ENCODE assay signal across 30 cellular contexts in genomic region chr15:92346063-92346462, GRCh38.
"Had no signal": no experiment of that assay in that cellular context is flagged by ENCODE, and none has a peak within 500 bp of the region (broad histone marks: within the 10 kb centered on the region; RNA-seq: fewer than 3 reads in every experiment).

No MANE protein-coding gene starts in this region.

- DNase-seq: activated B cell treated with CpG ODN at 0.5 μM for 24 hours; activated CD4-positive, alpha-beta memory T cell treated with anti-CD3 and anti-CD28 coated beads, Interleukin-2, amount 10 ng/mL, durations not matched to agents 7 days and 5 days; activated CD4-positive, alpha-beta T cell treated with anti-CD3 and anti-CD28 coated beads for 1 hour; activated CD4-positive, alpha-beta T cell treated with anti-CD3 and anti-CD28 coated beads for 36 hours; activated CD4-positive, alpha-beta T cell treated with anti-CD3 and anti-CD28 coated beads for 48 hours; activated CD4-positive, alpha-beta T cell treated with anti-CD3 and anti-CD28 coated beads, Interleukin-2, amount 10 ng/mL, durations not matched to agents 7 days and 5 days; activated CD4-positive, alpha-beta T cell treated with anti-CD3 and anti-CD28 coated beads, Interleukin-2, amount 50 U/mL, for 48 hours; activated CD8-positive, alpha-beta memory T cell treated with anti-CD3 and anti-CD28 coated beads for 24 hours; activated CD8-positive, alpha-beta memory T cell treated with anti-CD3 and anti-CD28 coated beads, Interleukin-2, amount 10 ng/mL, durations not matched to agents 7 days and 5 days; activated CD8-positive, alpha-beta memory T cell treated with anti-CD3 and anti-CD28 coated beads, Interleukin-2, amount 50 U/mL, for 48 hours; activated CD8-positive, alpha-beta T cell treated with anti-CD3 and anti-CD28 coated beads, Interleukin-2, amount 10 ng/mL, durations not matched to agents 7 days and 5 days; activated effector memory CD4-positive, alpha-beta T cell treated with Interleukin-2 at 50 U/mL for 16 hours; activated gamma-delta T cell; activated naive CD4-positive, alpha-beta T cell treated with anti-CD3 and anti-CD28 coated beads, Interleukin-2, amount 10 ng/mL, durations not matched to agents 7 days and 5 days; activated naive CD4-positive, alpha-beta T cell treated with Interleukin-2 at 50 U/mL for 16 hours; activated naive CD8-positive, alpha-beta T cell treated with anti-CD3 and anti-CD28 coated beads, Interleukin-2, amount 10 ng/mL, durations not matched to agents 7 days and 5 days; activated naive CD8-positive, alpha-beta T cell treated with anti-CD3 and anti-CD28 coated beads, Interleukin-2, amount 50 U/mL, for 24 hours; activated T-cell treated with anti-CD3 and anti-CD28 coated beads, Interleukin-2, amount 50 U/mL, for 24 hours; activated T-cell treated with anti-CD3 and anti-CD28 coated beads, Interleukin-2, amount 50 U/mL, for 48 hours; amygdala; anterior cingulate cortex; caudate nucleus; cerebellar nuclear complex; T-helper 1 cell; T-helper 2 cell; T-helper 9 cell had no signal

- ATAC-seq: activated CD4-positive, alpha-beta T cell treated with anti-CD3 and anti-CD28 coated beads for 36 hours; activated CD4-positive, CD25-positive, alpha-beta regulatory T cell treated with anti-CD3 and anti-CD28 coated beads, Interleukin-2, amount 50 U/mL, for 24 hours; activated CD8-positive, alpha-beta memory T cell treated with anti-CD3 and anti-CD28 coated beads, Interleukin-2, amount 10 ng/mL, durations not matched to agents 7 days and 5 days; activated CD8-positive, alpha-beta T cell treated with anti-CD3 and anti-CD28 coated beads, Interleukin-2, amount 10 ng/mL, durations not matched to agents 7 days and 5 days; activated naive CD8-positive, alpha-beta T cell treated with anti-CD3 and anti-CD28 coated beads, Interleukin-2, amount 50 U/mL, for 24 hours had no signal

- H3K27me3 ChIP-seq: ascending aorta had no signal

- H3K9me3 ChIP-seq: ascending aorta had no signal

- H3K4me3 ChIP-seq: ascending aorta, cardiac muscle cell had no signal

- H3K4me1 ChIP-seq: ascending aorta had no signal

- H3K27ac ChIP-seq: ascending aorta, cardiac muscle cell, VCaP had no signal

- H3K36me3 ChIP-seq: ascending aorta, cardiac muscle cell had no signal
